ENCODE assay signal across 17 cellular contexts in the genomic region with DNA sequence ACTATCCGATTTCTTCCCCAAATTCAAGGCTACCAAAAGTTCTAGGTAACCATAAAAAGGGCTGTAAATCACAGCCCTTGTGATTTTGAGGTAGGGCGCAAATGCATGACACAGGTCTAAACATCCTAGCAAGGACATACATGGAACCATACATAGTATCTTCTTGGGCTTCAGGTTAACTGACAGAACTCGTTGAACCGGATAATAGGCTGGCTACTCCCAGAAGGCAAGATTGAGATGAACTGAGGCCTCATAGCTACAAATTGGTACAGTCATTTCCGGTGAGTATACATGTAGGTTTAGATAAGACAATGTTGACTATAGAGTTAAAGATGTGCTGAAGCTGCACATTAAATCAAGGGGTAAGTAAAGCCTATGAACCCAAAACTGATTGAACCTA.
"Had no signal": no experiment of that assay in that cellular context is flagged by ENCODE, and none has a peak within 500 bp of the region (broad histone marks: within the 10 kb centered on the region; RNA-seq: fewer than 3 reads in every experiment).

No MANE protein-coding gene starts in this region.

- H3K4me3 ChIP-seq: right atrium auricular region, skin epidermis, tibial artery had no signal

- H3K27ac ChIP-seq: brain microvascular endothelial cell, right atrium auricular region, skin epidermis, tibial artery had no signal

- H3K27me3 ChIP-seq: brain microvascular endothelial cell, right atrium auricular region had no signal

- DNase-seq: activated CD4-positive, alpha-beta T cell treated with anti-CD3 and anti-CD28 coated beads for 1 hour; activated CD4-positive, alpha-beta T cell treated with anti-CD3 and anti-CD28 coated beads, Interleukin-2, amount 50 U/mL, for 48 hours; activated CD8-positive, alpha-beta memory T cell treated with anti-CD3 and anti-CD28 coated beads, Interleukin-2, amount 10 ng/mL, durations not matched to agents 7 days and 5 days; activated effector memory CD4-positive, alpha-beta T cell treated with anti-CD3 and anti-CD28 coated beads, Interleukin-2, amount 50 U/mL, for 16 hours; activated T-cell treated with anti-CD3 and anti-CD28 coated beads, Interleukin-2, amount 50 U/mL, for 24 hours; brain microvascular endothelial cell; foreskin melanocyte; head of caudate nucleus; nucleus accumbens; T-helper 17 cell; tibial artery had no signal

- FAIRE-seq: endometrium had no signal

- H3K4me1 ChIP-seq: right atrium auricular region, tibial artery had no signal

- ATAC-seq: activated CD8-positive, alpha-beta memory T cell treated with anti-CD3 and anti-CD28 coated beads, Interleukin-2, amount 10 ng/mL, durations not matched to agents 7 days and 5 days; left lobe of liver; natural killer cell treated with Interleukin-12 subunit alpha and Interleukin-12 subunit beta and Interleukin-15 and Interleukin-18, amount 100 ng/mL, for 72 hours; stimulated activated effector memory CD8-positive, alpha-beta T cell treated with anti-CD3 and anti-CD28 coated beads, Interleukin-12 subunit alpha, Interleukin-12 subunit beta, amount 100 ng/mL, for 72 hours; T-helper 17 cell had no signal

- H3K36me3 ChIP-seq: brain microvascular endothelial cell, right atrium auricular region, tibial artery had no signal

- H3K9me3 ChIP-seq: right atrium auricular region, tibial artery had no signal
